24 cellular contexts compared by ENCODE assay signal in the genomic region with DNA sequence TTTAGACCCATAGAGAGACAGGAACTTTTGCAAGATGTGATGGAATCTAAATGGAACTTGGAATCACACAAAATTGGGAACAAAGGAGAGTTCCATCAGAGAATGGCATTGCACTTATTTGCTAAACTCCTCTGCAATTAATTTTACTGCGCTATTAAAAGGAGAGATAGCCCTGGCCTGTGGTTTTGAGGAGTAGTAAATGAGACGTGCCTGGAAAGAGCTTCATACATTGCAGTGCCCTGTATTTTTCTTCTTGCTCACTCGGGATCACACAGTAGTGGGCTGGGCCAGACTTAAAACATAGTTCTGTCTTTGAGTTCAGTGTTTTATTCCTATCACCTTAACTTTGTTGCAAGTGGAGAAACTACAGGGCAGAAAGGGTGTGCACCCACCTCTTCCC.
"Had no signal": no experiment of that assay in that cellular context is flagged by ENCODE, and none has a peak within 500 bp of the region (broad histone marks: within the 10 kb centered on the region; RNA-seq: fewer than 3 reads in every experiment).

No MANE protein-coding gene starts in this region.

- H2AFZ ChIP-seq: hepatocyte had no signal

- H3K4me3 ChIP-seq: breast epithelium, esophagus squamous epithelium, hepatocyte, pancreas, psoas muscle, spleen, tibial nerve had no signal

- H3K4me2 ChIP-seq: hepatocyte had no signal

- H3K36me3 ChIP-seq: breast epithelium, esophagus squamous epithelium, pancreas, spleen, tibial nerve had no signal

- H3K27ac ChIP-seq: breast epithelium, esophagus squamous epithelium, hepatocyte, pancreas, psoas muscle, spleen, tibial nerve had no signal

- H3K27me3 ChIP-seq: breast epithelium, esophagus squamous epithelium, hepatocyte, spleen, tibial nerve had no signal

- DNase-seq: activated CD4-positive, alpha-beta memory T cell treated with anti-CD3 and anti-CD28 coated beads for 36 hours; activated CD4-positive, alpha-beta T cell treated with anti-CD3 and anti-CD28 coated beads, Interleukin-2, amount 10 ng/mL, durations not matched to agents 24 days and 14 days; activated CD4-positive, CD25-positive, alpha-beta regulatory T cell treated with anti-CD3 and anti-CD28 coated beads, Interleukin-2, amount 50 U/mL, for 72 hours; activated CD8-positive, alpha-beta memory T cell treated with anti-CD3 and anti-CD28 coated beads, Interleukin-2, amount 50 U/mL, for 4 hours; activated gamma-delta T cell; activated naive CD4-positive, alpha-beta T cell treated with anti-CD3 and anti-CD28 coated beads, Interleukin-2, amount 10 ng/mL, durations not matched to agents 7 days and 5 days; activated naive CD8-positive, alpha-beta T cell treated with anti-CD3 and anti-CD28 coated beads, Interleukin-2, amount 10 ng/mL, durations not matched to agents 7 days and 5 days; activated T-cell treated with anti-CD3 and anti-CD28 coated beads, Interleukin-2, amount 50 U/mL, for 1 hour; amniotic stem cell; esophagus squamous epithelium; glutamatergic neuron; left colon; midbrain; naive thymus-derived CD4-positive, alpha-beta T cell; nucleus accumbens; pancreas; psoas muscle; spleen; stimulated activated naive CD4-positive, alpha-beta T cell treated with Interleukin-2 at 50 U/mL for 16 hours; T-helper 17 cell; T1000 had no signal

- H3K79me2 ChIP-seq: hepatocyte had no signal

- H3K9me3 ChIP-seq: breast epithelium, esophagus squamous epithelium, pancreas, psoas muscle, spleen, tibial nerve had no signal

- ATAC-seq: left colon; naive thymus-derived CD4-positive, alpha-beta T cell; pancreas; psoas muscle; T-helper 17 cell had no signal

- H3K4me1 ChIP-seq: breast epithelium, esophagus squamous epithelium, pancreas, psoas muscle, spleen had no signal
